Comparison of ENCODE assay signal across 10 cellular contexts in the genomic region with DNA sequence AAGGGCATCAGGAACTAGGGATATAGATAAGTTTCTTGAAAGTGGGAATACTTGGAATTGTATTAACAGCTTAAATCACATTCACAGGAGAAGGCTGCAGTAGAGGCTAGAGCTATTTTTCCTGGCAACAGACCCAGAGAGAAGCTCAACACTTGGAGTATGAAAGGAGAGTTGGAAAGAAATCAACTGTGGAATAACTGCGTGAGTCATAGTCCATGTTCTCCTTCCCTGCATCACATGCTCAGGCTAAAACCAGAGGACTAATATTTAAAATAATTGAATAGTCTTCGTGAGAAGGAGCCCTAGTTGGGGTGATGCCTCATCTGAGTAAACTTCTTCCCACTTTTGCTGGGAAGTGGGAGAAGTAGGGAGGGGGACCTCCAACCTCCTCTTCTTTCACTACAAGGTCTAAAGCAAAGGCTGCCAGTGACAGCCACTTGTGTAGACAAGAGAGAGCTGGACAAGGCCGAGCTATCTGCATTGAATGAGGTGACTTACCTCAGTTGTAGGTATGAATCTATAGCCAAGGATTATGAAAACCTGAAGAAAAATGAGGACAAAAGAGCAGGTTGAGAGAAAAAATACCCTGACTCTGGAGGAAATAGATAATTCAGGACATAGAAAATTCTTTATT. TPM values are rescaled to one million over a fixed set of nuclear protein-coding genes. Genes with fewer than 3 reads are reported as not detected.
DNase-seq lines count a peak whose midpoint lies in the region; ATAC-seq and TF ChIP-seq lines count a peak whose summit lies in the region.
"Had no signal": no experiment of that assay in that cellular context is flagged by ENCODE, and none has a peak within 500 bp of the region (broad histone marks: within the 10 kb centered on the region; RNA-seq: fewer than 3 reads in every experiment).

No MANE protein-coding gene starts in this region.

- no peaks in the 10 kb centered on the region for H3K27me3 ChIP-seq in body of pancreas
- H3K27me3 ChIP-seq in left ventricle myocardium inferior (ENCODE audit: low read depth), result no peaks in the 10 kb centered on the region

- DNase-seq in GM04504 (ENCODE audit: low read depth), result peak; percentile 89
- DNase-seq in body of pancreas, result peak in 2 of 4 donors; percentile 27 to 54
- no peak for DNase-seq in left ventricle myocardium inferior
- peak; percentile 87 for DNase-seq in skeletal muscle cell (ENCODE audit: low read depth)
- no peak for DNase-seq in KG1 (lab: John Stamatoyannopoulos, UW)
- DNase-seq in stimulated activated CD4-positive, alpha-beta T cell treated with anti-CD3 and anti-CD28 coated beads, Interleukin-4, amount 100 ng/mL, for 1 hour, result no peak
- DNase-seq in HuH-7.5 (ENCODE audit: low spot score), result no peak
- DNase-seq: activated naive CD4-positive, alpha-beta T cell; NCI-H187 had no signal

- ATAC-seq in body of pancreas (peak; percentile 72), GM19395 (IDR thresholded peaks at IDR 0.05; ENCODE audit: unreplicated experiment) (no peak)

- 72 to 84% methylated on average over 3 of the region's 3 CpGs for WGBS in body of pancreas, 2 donors

- peaks cover 8% of the 10 kb centered on the region for H3K4me1 ChIP-seq in body of pancreas
- peaks cover 18% of the 10 kb centered on the region for H3K4me1 ChIP-seq in left ventricle myocardium inferior

- H3K4me3 ChIP-seq in body of pancreas (no peak overlapping the region), left ventricle myocardium inferior (no peak overlapping the region), skeletal muscle cell (ENCODE audit: low read depth, low read length) (no peak overlapping the region)

- intact Hi-C loops in body of pancreas (cut with DNase I) (no loop called here), left ventricle myocardium inferior (cut with micrococcal nuclease) (no loop called here)

- TF ChIP-seq POLR2A in body of pancreas (IDR thresholded peaks at IDR 0.05), result no peak

- TF ChIP-seq CTCF in body of pancreas (IDR thresholded peaks at IDR 0.05) (no peak), left ventricle myocardium inferior (IDR thresholded peaks at IDR 0.05; ENCODE audit: borderline replicate concordance) (no peak)

- H3K27ac ChIP-seq in body of pancreas, result no peak overlapping the region
- peak overlapping the region; percentile 62 for H3K27ac ChIP-seq in left ventricle myocardium inferior (replicated peaks)

- no peaks in the 10 kb centered on the region for H3K9me3 ChIP-seq in body of pancreas
- H3K9me3 ChIP-seq in left ventricle myocardium inferior (replicated peaks), result no peaks in the 10 kb centered on the region

- H3K36me3 ChIP-seq in body of pancreas (replicated peaks in 1 of 2; ENCODE audit: insufficient read depth in 1 of 2, low read depth in 2 of 2) (no peaks in the 10 kb centered on the region), left ventricle myocardium inferior (no peaks in the 10 kb centered on the region)

RNA-seq across cellular contexts. Expression of gene DYRK2, which starts 32.7 kb away (rescaled TPM):
- 10 to 100 TPM; 15.6 to 19.8 TPM for total RNA-seq in body of pancreas
- 42.6 TPM for total RNA-seq in left ventricle myocardium inferior

Comparison
In these comparisons a context has a peak if more than half of its experiments do, and no peak if none do; other contexts are left out.
1. DNase-seq: peak in GM04504 (single experiment) and skeletal muscle cell (single experiment); none in left ventricle myocardium inferior (single experiment), KG1 (single experiment), stimulated activated CD4-positive, alpha-beta T cell treated with anti-CD3 and anti-CD28 coated beads, Interleukin-4, amount 100 ng/mL, for 1 hour (single experiment) and HuH-7.5 (single experiment).